ENCODE assay signal across 8 cellular contexts in genomic region chr13:111177081-111177711, GRCh38.
DNase-seq lines count a peak whose midpoint lies in the region; ATAC-seq and TF ChIP-seq lines count a peak whose summit lies in the region.
"Had no signal": no experiment of that assay in that cellular context is flagged by ENCODE, and none has a peak within 500 bp of the region (broad histone marks: within the 10 kb centered on the region; RNA-seq: fewer than 3 reads in every experiment).

No MANE protein-coding gene starts in this region.

- intact Hi-C loops in heart left ventricle (cut with DNase I), result loop anchor here in 4 of 10 donors (2.0 to 10.0 kb wide), 4 partner anchors 35 to 262 kb away; partner anchors contain the start of gene ANKRD10 (in 1 of the 4)

- ATAC-seq in GM19468 (IDR thresholded peaks at IDR 0.05; ENCODE audit: extremely low read depth, unreplicated experiment) (peak; percentile 64), HG03571 (IDR thresholded peaks at IDR 0.05; ENCODE audit: unreplicated experiment) (peak; percentile 73), heart left ventricle (peak; percentile 68 to 91 (median 89)), GM18867 (IDR thresholded peaks at IDR 0.05; ENCODE audit: unreplicated experiment) (no peak)

- H3K4me3 ChIP-seq in heart left ventricle (no peak overlapping the region), skeletal muscle tissue (ENCODE audit: low read length in 3 of 3) (peak overlapping the region in 1 of 3 donors; percentile 23)
- H3K4me3 ChIP-seq: SK-N-MC had no signal

- H3K27ac ChIP-seq in heart left ventricle, result peak overlapping the region; percentile 74 to 94 (median 84)
- peak overlapping the region; percentile 80 for H3K27ac ChIP-seq in skeletal muscle tissue (ENCODE audit: low read depth, low read length)
- H3K27ac ChIP-seq: SK-N-MC had no signal

- H3K9me3 ChIP-seq in heart left ventricle (no peaks in the 10 kb centered on the region), skeletal muscle tissue (ENCODE audit: control insufficient read depth in 3 of 3, low read length in 3 of 3) (no peaks in the 10 kb centered on the region)

- H3K9ac ChIP-seq in skeletal muscle tissue (ENCODE audit: low read depth in 1 of 3, low read length in 3 of 3), result peak overlapping the region; percentile 8 to 40 (median 23)

- H3K36me3 ChIP-seq in heart left ventricle, result peaks cover 0 to 15% (median 0%) of the 10 kb centered on the region in 9 donors
- peaks cover 0 to 4% (median 2%) of the 10 kb centered on the region in 3 donors for H3K36me3 ChIP-seq in skeletal muscle tissue (ENCODE audit: control insufficient read depth in 3 of 3, insufficient read depth in 3 of 3, low read length in 3 of 3)

- no peak for TF ChIP-seq POLR2A in heart left ventricle (IDR thresholded peaks at IDR 0.05)

- DNase-seq in activated effector memory CD4-positive, alpha-beta T cell treated with anti-CD3 and anti-CD28 coated beads, Interleukin-2, amount 50 U/mL, for 16 hours, result peak; percentile 74
- DNase-seq in heart left ventricle (peak; percentile 77 to 87 (median 82)), RKO (ENCODE audit: low spot score) (no peak)

- WGBS in heart left ventricle, 4 donors, result 11 to 32% (median 21%) methylated on average over 14 of the region's 14 CpGs

- H3K4me1 ChIP-seq in heart left ventricle (peaks cover 18 to 61% (median 46%) of the 10 kb centered on the region in 12 donors), skeletal muscle tissue (ENCODE audit: control insufficient read depth in 3 of 3, insufficient read depth in 3 of 3, low read length in 3 of 3) (peaks cover 44 to 79% (median 73%) of the 10 kb centered on the region in 3 donors)

- H3K27me3 ChIP-seq in heart left ventricle (no peaks in the 10 kb centered on the region), skeletal muscle tissue (ENCODE audit: control insufficient read depth in 3 of 3, insufficient read depth in 3 of 3, low read length in 3 of 3) (no peaks in the 10 kb centered on the region)

- no peak for TF ChIP-seq CTCF in heart left ventricle (IDR thresholded peaks at IDR 0.05)
